In the genomic region with DNA sequence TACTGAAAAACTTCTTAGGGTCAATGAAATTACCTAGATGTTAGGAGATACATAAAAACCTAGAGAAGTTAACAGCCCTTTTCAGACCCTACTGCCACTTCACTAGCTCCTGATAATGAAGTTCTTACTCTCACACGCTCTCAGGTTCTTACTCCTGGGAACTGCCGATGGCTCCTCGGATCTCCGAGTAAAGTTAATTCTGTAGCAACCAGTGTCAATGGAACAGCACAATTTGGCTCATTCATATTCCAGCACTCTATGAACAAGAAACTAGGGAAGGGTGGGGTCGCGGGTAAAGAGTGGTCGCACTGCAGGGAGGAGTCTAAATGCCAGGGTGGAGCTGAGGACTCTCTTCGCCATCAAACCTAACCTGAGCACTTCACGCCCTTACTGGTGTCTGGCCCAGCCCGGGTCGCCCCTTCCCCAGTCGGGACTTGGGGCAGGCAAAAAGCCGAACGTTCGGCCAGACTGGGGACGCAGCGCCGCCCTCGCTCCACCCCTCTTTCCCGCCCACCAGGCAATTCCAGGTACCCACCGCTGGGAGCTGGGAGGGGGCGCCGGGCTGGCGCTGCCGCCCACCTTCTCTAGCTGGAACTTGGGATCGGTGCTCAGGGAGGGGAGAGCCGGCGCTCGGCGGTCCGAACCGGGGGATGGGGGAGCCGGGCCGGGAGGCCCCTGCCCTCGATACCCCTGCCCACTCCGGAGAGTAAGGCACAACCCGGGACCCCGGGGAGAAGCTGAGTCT, we compare ENCODE assay signal across 1 cellular context.
TF ChIP-seq lines count a peak whose summit lies in the region.

No MANE protein-coding gene starts in this region.

TF ChIP-seq in SK-N-SH, 30 proteins besides CTCF, POLR2A, EP300 and RAD21 (continued from another document):
- TF ChIP-seq, protein P1, sequence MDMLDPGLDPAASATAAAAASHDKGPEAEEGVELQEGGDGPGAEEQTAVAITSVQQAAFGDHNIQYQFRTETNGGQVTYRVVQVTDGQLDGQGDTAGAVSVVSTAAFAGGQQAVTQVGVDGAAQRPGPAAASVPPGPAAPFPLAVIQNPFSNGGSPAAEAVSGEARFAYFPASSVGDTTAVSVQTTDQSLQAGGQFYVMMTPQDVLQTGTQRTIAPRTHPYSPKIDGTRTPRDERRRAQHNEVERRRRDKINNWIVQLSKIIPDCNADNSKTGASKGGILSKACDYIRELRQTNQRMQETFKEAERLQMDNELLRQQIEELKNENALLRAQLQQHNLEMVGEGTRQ (IDR thresholded peaks at IDR 0.05; ENCODE audit: borderline replicate concordance, low read depth, low read length) = no peak
- TF ChIP-seq SMC3 (IDR thresholded peaks at IDR 0.05; ENCODE audit: low read depth, low read length) = 0 out of 2 replicates have a peak, but pooled peaks have one; percentile 9
- TF ChIP-seq RCOR1 (IDR thresholded peaks at IDR 0.05; ENCODE audit: low read length) = no peak
